10 cellular contexts compared by ENCODE assay signal in genomic region chr6:149332602-149333311, GRCh38. TPM values are rescaled to one million over a fixed set of nuclear protein-coding genes. Genes with fewer than 3 reads are reported as not detected.
DNase-seq lines count a peak whose midpoint lies in the region; ATAC-seq, FAIRE-seq and TF ChIP-seq lines count a peak whose summit lies in the region.
"Had no signal": no experiment of that assay in that cellular context is flagged by ENCODE, and none has a peak within 500 bp of the region (broad histone marks: within the 10 kb centered on the region; RNA-seq: fewer than 3 reads in every experiment).

No MANE protein-coding gene starts in this region.

- peaks cover 100% of the 10 kb centered on the region for H3K79me2 ChIP-seq in astrocyte (ENCODE audit: insufficient read depth, low read length)

- H3K9me3 ChIP-seq in astrocyte (ENCODE audit: insufficient read depth, low read depth, low read length): no peaks in the 10 kb centered on the region
- H3K9me3 ChIP-seq: Peyer's patch had no signal

- H3K4me3 ChIP-seq in astrocyte (ENCODE audit: insufficient read depth, low read depth, low read length): no peak overlapping the region
- H3K4me3 ChIP-seq: Peyer's patch had no signal

- H3K27ac ChIP-seq in astrocyte (ENCODE audit: low read depth, low read length): no peak overlapping the region
- H3K27ac ChIP-seq: Peyer's patch had no signal

- no peaks in the 10 kb centered on the region for H3K36me3 ChIP-seq in astrocyte (ENCODE audit: insufficient read depth, low read length)
- H3K36me3 ChIP-seq: Peyer's patch had no signal

- no peaks in the 10 kb centered on the region for H3K27me3 Mint-ChIP-seq in activated T-cell treated with anti-CD3 and anti-CD28 coated beads, Interleukin-2, amount 50 U/mL, for 24 hours
- no peaks in the 10 kb centered on the region for H3K27me3 Mint-ChIP-seq in astrocyte (ENCODE audit: low read depth, unreplicated experiment)
- no peaks in the 10 kb centered on the region for H3K27me3 Mint-ChIP-seq in progenitor cell of endocrine pancreas

- no peak overlapping the region for H3K9ac ChIP-seq in astrocyte (ENCODE audit: low read length)

- TF ChIP-seq POLR2A in GM12892 (IDR thresholded peaks at IDR 0.05; ENCODE audit: low read depth, low read length): no peak

- H3K27me3 ChIP-seq in astrocyte (ENCODE audit: insufficient read depth, low read length): no peaks in the 10 kb centered on the region
- H3K27me3 ChIP-seq: Peyer's patch had no signal

- H4K20me1 ChIP-seq in astrocyte (ENCODE audit: insufficient read depth, low read length): peaks cover 89% of the 10 kb centered on the region

- H3K9me3 Mint-ChIP-seq in activated T-cell treated with anti-CD3 and anti-CD28 coated beads, Interleukin-2, amount 50 U/mL, for 24 hours: no peaks in the 10 kb centered on the region
- H3K9me3 Mint-ChIP-seq in astrocyte (ENCODE audit: unreplicated experiment) (peaks cover 3% of the 10 kb centered on the region), progenitor cell of endocrine pancreas (ENCODE audit: low read depth) (no peaks in the 10 kb centered on the region)

- peaks cover 51% of the 10 kb centered on the region for H3K4me1 ChIP-seq in astrocyte (ENCODE audit: insufficient read depth, low read length)

- no peak for ATAC-seq in GM18907 (IDR thresholded peaks at IDR 0.05; ENCODE audit: unreplicated experiment)

- no peak overlapping the region for H2AFZ ChIP-seq in astrocyte (ENCODE audit: low read depth, low read length)

- peaks cover 94% of the 10 kb centered on the region for H3K4me1 Mint-ChIP-seq in activated T-cell treated with anti-CD3 and anti-CD28 coated beads, Interleukin-2, amount 50 U/mL, for 24 hours (ENCODE audit: low read depth)
- H3K4me1 Mint-ChIP-seq in astrocyte (ENCODE audit: low read depth, unreplicated experiment): peaks cover 74% of the 10 kb centered on the region
- H3K4me1 Mint-ChIP-seq in progenitor cell of endocrine pancreas (ENCODE audit: low read depth): peaks cover 63% of the 10 kb centered on the region

- TF ChIP-seq CTCF in astrocyte (IDR thresholded peaks at IDR 0.05; ENCODE audit: insufficient read depth, low read depth, low read length) (no peak), progenitor cell of endocrine pancreas (IDR thresholded peaks at IDR 0.05; ENCODE audit: unreplicated experiment) (no peak)

- DNase-seq in activated T-cell treated with anti-CD3 and anti-CD28 coated beads, Interleukin-2, amount 50 U/mL, for 24 hours: no peak
- no peak for DNase-seq in activated T-cell treated with anti-CD3 and anti-CD28 coated beads, Interleukin-2, amount 50 U/mL, for 48 hours
- DNase-seq in NCI-H2029 treated with DMSO at 0.1 percent for 48 hours (lab: John Stamatoyannopoulos, UW) (peak; percentile 18), astrocyte (ENCODE audit: low read depth) (no peak), progenitor cell of endocrine pancreas (ENCODE audit: low spot score, unreplicated experiment) (no peak), GM12892 (ENCODE audit: insufficient read length) (no peak)
- DNase-seq in effector CD4-positive, alpha-beta T cell: no peak
- DNase-seq: GOT3, Peyer's patch had no signal

- peak overlapping the region; percentile 2 for H3K4me3 Mint-ChIP-seq in activated T-cell treated with anti-CD3 and anti-CD28 coated beads, Interleukin-2, amount 50 U/mL, for 24 hours
- H3K4me3 Mint-ChIP-seq in astrocyte (ENCODE audit: unreplicated experiment) (peak overlapping the region; percentile 62), progenitor cell of endocrine pancreas (ENCODE audit: low read depth) (peak overlapping the region; percentile 25)

- FAIRE-seq in astrocyte (lab: Jason Lieb, UNC): no peak
- FAIRE-seq in GM12892 (lab: Jason Lieb, UNC): no peak

- H3K36me3 Mint-ChIP-seq in activated T-cell treated with anti-CD3 and anti-CD28 coated beads, Interleukin-2, amount 50 U/mL, for 24 hours (ENCODE audit: low read depth): peaks cover 28% of the 10 kb centered on the region
- peaks cover 5% of the 10 kb centered on the region for H3K36me3 Mint-ChIP-seq in astrocyte (ENCODE audit: low read depth, unreplicated experiment)
- H3K36me3 Mint-ChIP-seq in progenitor cell of endocrine pancreas (ENCODE audit: insufficient read depth): no peaks in the 10 kb centered on the region

- H3K4me2 ChIP-seq in astrocyte (ENCODE audit: low read length): peak overlapping the region; percentile 5

- peak overlapping the region; percentile 42 for H3K27ac Mint-ChIP-seq in activated T-cell treated with anti-CD3 and anti-CD28 coated beads, Interleukin-2, amount 50 U/mL, for 24 hours
- H3K27ac Mint-ChIP-seq in astrocyte (ENCODE audit: unreplicated experiment) (peak overlapping the region; percentile 8), progenitor cell of endocrine pancreas (peak overlapping the region; percentile 72)

RNA-seq across cellular contexts. Expression of gene TAB2, which starts 15.2 kb away (rescaled TPM):
- total RNA-seq in astrocyte (81.8 and 85.7 TPM in 2 replicates), progenitor cell of endocrine pancreas (58.0 and 60.0 TPM in 2 replicates)
- polyA plus RNA-seq in GM12892 (2012; ENCODE audit: missing spikeins): 29.0 TPM

Comparison
In these comparisons a context has a peak if more than half of its experiments do, and no peak if none do; other contexts are left out.
1. H3K27ac Mint-ChIP-seq: peak in every context shown above with its lines; median percentile 72 in progenitor cell of endocrine pancreas; 42 in activated T-cell treated with anti-CD3 and anti-CD28 coated beads, Interleukin-2, amount 50 U/mL, for 24 hours; 8 in astrocyte.
2. H3K4me3 Mint-ChIP-seq: peak in every context shown above with its lines; median percentile 62 in astrocyte; 25 in progenitor cell of endocrine pancreas; 2 in activated T-cell treated with anti-CD3 and anti-CD28 coated beads, Interleukin-2, amount 50 U/mL, for 24 hours.